In genomic region chr1:40625076-40625475, GRCh38 we compare ENCODE assay signal across 8 cellular contexts. TPM values are rescaled to one million over a fixed set of nuclear protein-coding genes. Genes with fewer than 3 reads are reported as not detected.
DNase-seq lines count a peak whose midpoint lies in the region; ATAC-seq and TF ChIP-seq lines count a peak whose summit lies in the region.

No MANE protein-coding gene starts in this region.

- peaks cover 9% of the 10 kb centered on the region for H3K36me3 Mint-ChIP-seq in stimulated activated memory B cell treated with anti-CD40 and anti-IgM and Interleukin-4, amounts not matched to agents 10 μg/mL and 1 μg/mL and 100 μg/mL, for 72 hours

- no peaks in the 10 kb centered on the region for H3K9me3 ChIP-seq in OCI-LY1 (ENCODE audit: low read length)
- no peaks in the 10 kb centered on the region for H3K9me3 ChIP-seq in prostate gland

- no peak overlapping the region for H3K4me2 ChIP-seq in OCI-LY1 (ENCODE audit: low read length)

- H2AFZ ChIP-seq in OCI-LY1 (ENCODE audit: low read length), result no peak overlapping the region

- H3K4me1 Mint-ChIP-seq in stimulated activated memory B cell treated with anti-CD40 and anti-IgM and Interleukin-4, amounts not matched to agents 10 μg/mL and 1 μg/mL and 100 μg/mL, for 72 hours, result peaks cover 18% of the 10 kb centered on the region

- no peaks in the 10 kb centered on the region for H3F3A ChIP-seq in OCI-LY1 (ENCODE audit: insufficient read depth, low read length)

- TF ChIP-seq CTCF in OCI-LY1 (IDR thresholded peaks at IDR 0.05; ENCODE audit: low read length) (peak; percentile 53; the same call in 1 of the 2 replicates), prostate gland (IDR thresholded peaks at IDR 0.05) (peak in 1 of 4 experiments; percentile 45)

- H3K9me2 ChIP-seq in OCI-LY1 (ENCODE audit: low read depth, low read length), result no peaks in the 10 kb centered on the region

- H3K4me3 ChIP-seq in OCI-LY1 (ENCODE audit: low read depth, low read length, poor library complexity, severe bottlenecking) (no peak overlapping the region), prostate gland (no peak overlapping the region)

- H3K27me3 Mint-ChIP-seq in stimulated activated memory B cell treated with anti-CD40 and anti-IgM and Interleukin-4, amounts not matched to agents 10 μg/mL and 1 μg/mL and 100 μg/mL, for 72 hours, result peaks cover 44% of the 10 kb centered on the region

- no peaks in the 10 kb centered on the region for H4K20me1 ChIP-seq in OCI-LY1 (ENCODE audit: insufficient read depth, low read length)

- H3K27me3 ChIP-seq in OCI-LY1 (ENCODE audit: insufficient read depth, low read length), result no peaks in the 10 kb centered on the region; the same call in 1 of the 2 replicates
- H3K27me3 ChIP-seq in prostate gland (replicated peaks; ENCODE audit: insufficient read depth), result no peaks in the 10 kb centered on the region

- peak; percentile 35 for DNase-seq in stimulated activated CD4-positive, alpha-beta T cell treated with anti-CD3 and anti-CD28 coated beads, Interleukin-15, amount 100 ng/mL, for 24 hours
- no peak for DNase-seq in stimulated activated CD4-positive, alpha-beta T cell treated with anti-CD3 and anti-CD28 coated beads, Interleukin-4, amount 100 ng/mL, for 4 hours
- DNase-seq in prostate gland (ENCODE audit: low spot score), result no peak

- ATAC-seq in esophagus mucosa (peak; percentile 53), GM21526 (IDR thresholded peaks at IDR 0.05; ENCODE audit: low FRiP score, unreplicated experiment) (no peak), GM18519 (IDR thresholded peaks at IDR 0.05; ENCODE audit: low FRiP score, unreplicated experiment) (no peak)
- ATAC-seq in stimulated activated memory B cell treated with anti-CD40 and anti-IgM and Interleukin-4, amounts not matched to agents 10 μg/mL and 1 μg/mL and 100 μg/mL, for 72 hours, result peak; percentile 45

- H3K27ac ChIP-seq in OCI-LY1 (ENCODE audit: low read depth, low read length, poor library complexity, severe bottlenecking), result no peak overlapping the region
- no peak overlapping the region for H3K27ac ChIP-seq in prostate gland

- H3K27ac Mint-ChIP-seq in stimulated activated memory B cell treated with anti-CD40 and anti-IgM and Interleukin-4, amounts not matched to agents 10 μg/mL and 1 μg/mL and 100 μg/mL, for 72 hours, result no peak overlapping the region

- H3K36me3 ChIP-seq in OCI-LY1 (ENCODE audit: insufficient read depth, low read length), result no peaks in the 10 kb centered on the region
- no peaks in the 10 kb centered on the region for H3K36me3 ChIP-seq in prostate gland

- no peak overlapping the region for H3K9ac ChIP-seq in OCI-LY1 (ENCODE audit: low read length)

- TF ChIP-seq POLR2A in prostate gland (IDR thresholded peaks at IDR 0.05), result no peak

- H3K79me2 ChIP-seq in OCI-LY1 (ENCODE audit: insufficient read depth, low read length), result no peaks in the 10 kb centered on the region

- WGBS in prostate gland, result 41% methylated on average over 4 of the region's 4 CpGs

- H3K4me3 Mint-ChIP-seq in stimulated activated memory B cell treated with anti-CD40 and anti-IgM and Interleukin-4, amounts not matched to agents 10 μg/mL and 1 μg/mL and 100 μg/mL, for 72 hours, result no peak overlapping the region

- H3K9me3 Mint-ChIP-seq in stimulated activated memory B cell treated with anti-CD40 and anti-IgM and Interleukin-4, amounts not matched to agents 10 μg/mL and 1 μg/mL and 100 μg/mL, for 72 hours, result no peaks in the 10 kb centered on the region

- H3K4me1 ChIP-seq in OCI-LY1 (ENCODE audit: insufficient read depth, low read length, severe bottlenecking) (no peaks in the 10 kb centered on the region), prostate gland (replicated peaks) (no peaks in the 10 kb centered on the region)

- intact Hi-C loops in prostate gland (cut with DNase I), result no loop called here

RNA-seq across cellular contexts. Expression of gene RIMS3, which starts 40.4 kb away (rescaled TPM):
- 2.2 TPM for total RNA-seq in esophagus mucosa
- 10 to 100 TPM in 1 of 2 donors, 1 to 10 TPM in 1; 3.0 to 10.5 TPM for total RNA-seq in prostate gland

Comparison
In these comparisons a context has a peak if more than half of its experiments do, and no peak if none do; other contexts are left out.
1. ATAC-seq: peak in esophagus mucosa (single experiment) and stimulated activated memory B cell treated with anti-CD40 and anti-IgM and Interleukin-4, amounts not matched to agents 10 μg/mL and 1 μg/mL and 100 μg/mL, for 72 hours (single experiment); none in GM21526 (single experiment) and GM18519 (single experiment).